8 cellular contexts compared by ENCODE assay signal in genomic region chr19:14519860-14520407, GRCh38. TPM values are rescaled to one million over a fixed set of nuclear protein-coding genes. Genes with fewer than 3 reads are reported as not detected.
DNase-seq lines count a peak whose midpoint lies in the region; ATAC-seq, FAIRE-seq and TF ChIP-seq lines count a peak whose summit lies in the region.

No MANE protein-coding gene starts in this region.

- no peak overlapping the region; the same call in 1 of the 2 replicates for H2AFZ ChIP-seq in GM23338
- peak overlapping the region; percentile 48; the same call in 1 of the 2 replicates for H2AFZ ChIP-seq in SK-N-SH (ENCODE audit: low read depth)
- no peak overlapping the region for H2AFZ ChIP-seq in fibroblast of lung (ENCODE audit: low read length)

- H3K27me3 Mint-ChIP-seq in GM23338 (ENCODE audit: insufficient read depth, low read depth, poor library complexity): peaks cover 15% of the 10 kb centered on the region

- H3K4me1 Mint-ChIP-seq in GM23338: peaks cover 26% of the 10 kb centered on the region

- H3K9me2 ChIP-seq in GM23338 (ENCODE audit: insufficient read depth) (no peaks in the 10 kb centered on the region), SK-N-SH (no peaks in the 10 kb centered on the region)

- H3K4me3 Mint-ChIP-seq in GM23338: peak overlapping the region; percentile 52; the same call in 2 of the 3 replicates

- no peak for ATAC-seq in GM23338

- H3K4me3 ChIP-seq in GM23338 (no peak overlapping the region), SK-N-SH (ENCODE audit: low read depth in 2 of 2, low read length in 1 of 2) (no peak overlapping the region), fibroblast of lung (replicated peaks in 1 of 4; ENCODE audit: control extremely low read depth in 1 of 4, insufficient read depth in 1 of 4, low read depth in 3 of 4, low read length in 4 of 4) (no peak overlapping the region), skeletal muscle cell (ENCODE audit: low read depth, low read length) (no peak overlapping the region), small intestine (ENCODE audit: low read depth in 1 of 2, low read length in 2 of 2) (no peak overlapping the region)

- H3K36me3 ChIP-seq in GM23338 (ENCODE audit: insufficient read depth): peaks cover 3% of the 10 kb centered on the region; the same call in 1 of the 2 replicates
- peaks cover 14 to 17% of the 10 kb centered on the region in 2 experiments for H3K36me3 ChIP-seq in SK-N-SH (replicated peaks in 1 of 2; ENCODE audit: control insufficient read depth in 1 of 2, insufficient read depth in 2 of 2, low read length in 1 of 2)
- H3K36me3 ChIP-seq in fibroblast of lung (ENCODE audit: control insufficient read depth, insufficient read depth, low read length): peaks cover 15% of the 10 kb centered on the region
- H3K36me3 ChIP-seq in small intestine (ENCODE audit: control insufficient read depth in 2 of 2, insufficient read depth in 2 of 2, low read length in 2 of 2): peaks cover 1 to 4% of the 10 kb centered on the region in 2 donors

- POLR2A ChIA-PET in SK-N-SH (lab: Yijun Ruan, JAX): no interaction called here

- H3K27me3 ChIP-seq in GM23338 (ENCODE audit: insufficient read depth): no peaks in the 10 kb centered on the region
- H3K27me3 ChIP-seq in SK-N-SH (ENCODE audit: insufficient read depth): no peaks in the 10 kb centered on the region
- H3K27me3 ChIP-seq in fibroblast of lung (ENCODE audit: control insufficient read depth, insufficient read depth, low read length): no peaks in the 10 kb centered on the region
- no peaks in the 10 kb centered on the region for H3K27me3 ChIP-seq in small intestine (ENCODE audit: control insufficient read depth in 2 of 2, insufficient read depth in 2 of 2, low read length in 2 of 2)

- TF ChIP-seq CTCF in GM23338 (conservative IDR thresholded peaks at IDR 0.05; ENCODE audit: low read depth in 2 of 2): no peak
- no peak for TF ChIP-seq CTCF in SK-N-SH (IDR thresholded peaks at IDR 0.05)
- TF ChIP-seq CTCF in fibroblast of lung (conservative IDR thresholded peaks at IDR 0.05 in 1 of 2, IDR thresholded peaks at IDR 0.05 in 1 of 2; ENCODE audit: low read depth in 1 of 2, low read length in 2 of 2): no peak

- H3K9me3 ChIP-seq in SK-N-SH (no peaks in the 10 kb centered on the region), fibroblast of lung (ENCODE audit: control insufficient read depth, insufficient read depth, low read depth, low read length) (no peaks in the 10 kb centered on the region), small intestine (ENCODE audit: control insufficient read depth, low read depth) (no peaks in the 10 kb centered on the region)

- peak in 1 of 2 experiments; percentile 67; a peak in 1 of 4 replicates for TF ChIP-seq EP300 in SK-N-SH (IDR thresholded peaks at IDR 0.05; ENCODE audit: borderline replicate concordance in 1 of 2, low read depth in 1 of 2, low read length in 1 of 2)

- no peak for TF ChIP-seq RAD21 in SK-N-SH (IDR thresholded peaks at IDR 0.05; ENCODE audit: low read length)

- 17% methylated on average over 1 of the region's 2 CpGs for WGBS in SK-N-SH (ENCODE audit: low lambda C conversion rate)
- 47 to 63% (median 56%) methylated on average over 2 of the region's 2 CpGs for WGBS in small intestine, 3 donors

- peaks cover 25% of the 10 kb centered on the region for H3K36me3 Mint-ChIP-seq in GM23338 (ENCODE audit: low read depth)

- peak overlapping the region; percentile 54 for H3K9ac ChIP-seq in SK-N-SH
- H3K9ac ChIP-seq in fibroblast of lung (ENCODE audit: insufficient read depth, low read length): no peak overlapping the region

- peaks cover 31% of the 10 kb centered on the region for H3K79me2 ChIP-seq in GM23338 (replicated peaks; ENCODE audit: insufficient read depth)
- H3K79me2 ChIP-seq in SK-N-SH (ENCODE audit: insufficient read depth): peaks cover 32% of the 10 kb centered on the region
- H3K79me2 ChIP-seq in fibroblast of lung (ENCODE audit: control insufficient read depth, insufficient read depth, low read length): peaks cover 30% of the 10 kb centered on the region

- H3K27ac Mint-ChIP-seq in GM23338: no peak overlapping the region

- H3K27ac ChIP-seq in GM23338 (ENCODE audit: low read depth) (0 out of 2 replicates have a peak overlapping the region, but pooled peaks have one; percentile 50), SK-N-SH (ENCODE audit: low read depth in 2 of 2, low read length in 1 of 2) (peak overlapping the region in 1 of 2 experiments; percentile 95; a peak in 3 of 4 replicates), fibroblast of lung (ENCODE audit: insufficient read depth, low read length) (peak overlapping the region; percentile 93), small intestine (ENCODE audit: low read depth in 1 of 2, low read length in 1 of 2) (peak overlapping the region in 1 of 2 donors; percentile 96)

- no peak for FAIRE-seq in small intestine (lab: Jason Lieb, UNC)

- DNase-seq in GM23338 (ENCODE audit: low spot score): no peak
- no peak for DNase-seq in SK-N-SH
- DNase-seq in fibroblast of lung (ENCODE audit: low read depth in 2 of 2): peak; percentile 63 to 89
- DNase-seq in skeletal muscle cell (ENCODE audit: low read depth): peak; percentile 61
- DNase-seq in small intestine: no peak
- DNase-seq in putamen (ENCODE audit: low spot score): no peak
- no peak for DNase-seq in NCI-H1105 (lab: John Stamatoyannopoulos, UW)
- no peak for DNase-seq in NCI-H2081 (lab: John Stamatoyannopoulos, UW)

- no peaks in the 10 kb centered on the region; the same call in 2 of the 3 replicates for H3K9me3 Mint-ChIP-seq in GM23338

- H3K4me1 ChIP-seq in GM23338 (ENCODE audit: insufficient read depth) (peaks cover 11% of the 10 kb centered on the region; the same call in 1 of the 2 replicates), SK-N-SH (ENCODE audit: control insufficient read depth in 1 of 2, insufficient read depth in 2 of 2, low read depth in 1 of 2, low read length in 1 of 2) (peaks cover 24 to 41% of the 10 kb centered on the region in 2 experiments; a peak in 3 of 4 replicates), fibroblast of lung (ENCODE audit: control insufficient read depth, extremely low read depth, insufficient read depth, low read length) (peaks cover 8% of the 10 kb centered on the region), small intestine (ENCODE audit: control insufficient read depth in 2 of 2, insufficient read depth in 1 of 2, low read depth in 1 of 2, low read length in 1 of 2) (peaks cover 0 to 6% of the 10 kb centered on the region in 2 donors)

- CTCF ChIA-PET in SK-N-SH (lab: Yijun Ruan, JAX): no interaction called here

- H3F3A ChIP-seq in GM23338 (replicated peaks; ENCODE audit: low read depth) (peaks cover 18% of the 10 kb centered on the region), SK-N-SH (replicated peaks; ENCODE audit: insufficient read depth) (peaks cover 30% of the 10 kb centered on the region)

- peaks cover 18% of the 10 kb centered on the region; the same call in 1 of the 2 replicates for H4K20me1 ChIP-seq in GM23338 (replicated peaks; ENCODE audit: insufficient read depth)
- H4K20me1 ChIP-seq in SK-N-SH (ENCODE audit: insufficient read depth): peaks cover 27% of the 10 kb centered on the region
- H4K20me1 ChIP-seq in fibroblast of lung (ENCODE audit: control insufficient read depth, extremely low read depth, insufficient read depth, low read length): no peaks in the 10 kb centered on the region

- H3K4me2 ChIP-seq in GM23338 (no peak overlapping the region), SK-N-SH (peak overlapping the region; percentile 67), fibroblast of lung (ENCODE audit: extremely low read depth, insufficient read depth, low read length) (no peak overlapping the region)

RNA-seq across cellular contexts. Expression of gene DNAJB1, which starts 1.7 kb away (rescaled TPM):
- total RNA-seq in GM23338 (2014; rRNA removed; shearing (Covaris generic)): 53.3 TPM in 2 replicates
- polyA plus RNA-seq in GM23338 (2016; fragmentation: Nextera tagmentation; extraction: Ambion mirVana) (43.2 and 44.0 TPM in 2 replicates), SK-N-SH (2012; rRNA removed) (95.7 and 103 TPM in 2 replicates), fibroblast of lung (87.3 and 148 TPM in 2 replicates), small intestine (10 to 100 TPM; 39.4 to 45.3 (median 43.2) TPM)
- 95.9 and 110 TPM in 2 replicates for polyA plus RNA-seq in SK-N-SH (2012; cell fraction: cytosol; rRNA removed)
- 65.8 and 66.3 TPM in 2 replicates for polyA plus RNA-seq in SK-N-SH (2012; cell fraction: nucleus; rRNA removed)
- 77.3 and 87.7 TPM in 2 replicates for total RNA-seq in fibroblast of lung
- 69.4 and 112 TPM in 2 replicates for polyA plus RNA-seq in fibroblast of lung (2012)
- polyA minus RNA-seq in fibroblast of lung (ENCODE audit: low replicate concordance): 85.1 and 207 TPM in 2 replicates

RNA-seq across cellular contexts. Expression of gene TECR, which starts 9.5 kb away (rescaled TPM):
- total RNA-seq in GM23338 (2014; rRNA removed; shearing (Covaris generic)): 104 and 107 TPM in 2 replicates
- 268 and 277 TPM in 2 replicates for polyA plus RNA-seq in GM23338 (2016; fragmentation: Nextera tagmentation; extraction: Ambion mirVana)
- 87.9 and 110 TPM in 2 replicates for polyA plus RNA-seq in SK-N-SH (2012; rRNA removed)
- polyA plus RNA-seq in SK-N-SH (2012; cell fraction: cytosol; rRNA removed): 32.4 and 57.6 TPM in 2 replicates
- 142 and 144 TPM in 2 replicates for polyA plus RNA-seq in SK-N-SH (2012; cell fraction: nucleus; rRNA removed)
- 20.5 and 34.0 TPM in 2 replicates for total RNA-seq in fibroblast of lung
- 73.4 and 109 TPM in 2 replicates for polyA plus RNA-seq in fibroblast of lung
- polyA plus RNA-seq in fibroblast of lung (2012): 103 and 161 TPM in 2 replicates
- polyA minus RNA-seq in fibroblast of lung (ENCODE audit: low replicate concordance): 344 and 409 TPM in 2 replicates
- polyA plus RNA-seq in small intestine: 100 to 1,000 TPM; 147 to 234 (median 165) TPM

RNA-seq across cellular contexts. Expression of gene GIPC1, which starts 24.0 kb away (rescaled TPM):
- 92.3 and 106 TPM in 2 replicates for total RNA-seq in GM23338 (2014; rRNA removed; shearing (Covaris generic))
- 50.9 and 51.6 TPM in 2 replicates for polyA plus RNA-seq in GM23338 (2016; fragmentation: Nextera tagmentation; extraction: Ambion mirVana)
- polyA plus RNA-seq in SK-N-SH (2012; rRNA removed): 138 and 144 TPM in 2 replicates
- polyA plus RNA-seq in SK-N-SH (2012; cell fraction: cytosol; rRNA removed): 64.3 and 109 TPM in 2 replicates
- 108 and 111 TPM in 2 replicates for polyA plus RNA-seq in SK-N-SH (2012; cell fraction: nucleus; rRNA removed)
- total RNA-seq in fibroblast of lung: 80.1 and 129 TPM in 2 replicates
- 57.3 and 72.5 TPM in 2 replicates for polyA plus RNA-seq in fibroblast of lung
- polyA plus RNA-seq in fibroblast of lung (2012): 106 and 144 TPM in 2 replicates
- 45.0 and 58.4 TPM in 2 replicates for polyA minus RNA-seq in fibroblast of lung (ENCODE audit: low replicate concordance)
- polyA plus RNA-seq in small intestine: 10 to 100 TPM; 64.0 to 91.2 (median 66.5) TPM

RNA-seq across cellular contexts. Expression of gene PTGER1, which starts 44.8 kb away (rescaled TPM):
- 1.2 TPM in 1 of 2 replicates, not detected in the other for total RNA-seq in GM23338 (2014; rRNA removed; shearing (Covaris generic))
- polyA plus RNA-seq in GM23338 (2016; fragmentation: Nextera tagmentation; extraction: Ambion mirVana) (0.56 and 0.57 TPM in 2 replicates), SK-N-SH (2012; rRNA removed) (4.6 and 6.0 TPM in 2 replicates), fibroblast of lung (0.67 and 2.3 TPM in 2 replicates), small intestine (under 1 TPM in 1 of 3 donors, not detected in 2; 0.64 TPM)
- polyA plus RNA-seq in SK-N-SH (2012; cell fraction: cytosol; rRNA removed): 2.0 and 3.4 TPM in 2 replicates
- 2.4 and 3.9 TPM in 2 replicates for polyA plus RNA-seq in SK-N-SH (2012; cell fraction: nucleus; rRNA removed)
- total RNA-seq in fibroblast of lung: 9.7 and 18.7 TPM in 2 replicates
- 5.2 and 9.9 TPM in 2 replicates for polyA plus RNA-seq in fibroblast of lung (2012)
- polyA minus RNA-seq in fibroblast of lung (ENCODE audit: low replicate concordance): 0.52 and 3.4 TPM in 2 replicates

RNA-seq across cellular contexts. Expression of gene NDUFB7, which starts 51.9 kb away (rescaled TPM):
- 289 and 398 TPM in 2 replicates for total RNA-seq in GM23338 (2014; rRNA removed; shearing (Covaris generic))
- polyA plus RNA-seq in GM23338 (2016; fragmentation: Nextera tagmentation; extraction: Ambion mirVana): 463 and 501 TPM in 2 replicates
- 458 and 465 TPM in 2 replicates for polyA plus RNA-seq in SK-N-SH (2012; rRNA removed)
- polyA plus RNA-seq in SK-N-SH (2012; cell fraction: cytosol; rRNA removed): 199 and 306 TPM in 2 replicates
- polyA plus RNA-seq in SK-N-SH (2012; cell fraction: nucleus; rRNA removed): 166 and 323 TPM in 2 replicates
- 253 and 274 TPM in 2 replicates for total RNA-seq in fibroblast of lung
- 100 and 110 TPM in 2 replicates for polyA plus RNA-seq in fibroblast of lung
- 221 and 267 TPM in 2 replicates for polyA plus RNA-seq in fibroblast of lung (2012)
- polyA minus RNA-seq in fibroblast of lung (ENCODE audit: low replicate concordance): 33.5 and 48.9 TPM in 2 replicates
- polyA plus RNA-seq in small intestine: 100 to 1,000 TPM; 597 to 818 (median 651) TPM

Comparison
In these comparisons a context has a peak if more than half of its experiments do, and no peak if none do; other contexts are left out.
1. DNase-seq: peak in fibroblast of lung (2 of 2) and skeletal muscle cell (single experiment); none in GM23338 (single experiment), SK-N-SH (single experiment), small intestine (single experiment), putamen (single experiment), NCI-H1105 (single experiment) and NCI-H2081 (0 of 2).